In the genomic region with DNA sequence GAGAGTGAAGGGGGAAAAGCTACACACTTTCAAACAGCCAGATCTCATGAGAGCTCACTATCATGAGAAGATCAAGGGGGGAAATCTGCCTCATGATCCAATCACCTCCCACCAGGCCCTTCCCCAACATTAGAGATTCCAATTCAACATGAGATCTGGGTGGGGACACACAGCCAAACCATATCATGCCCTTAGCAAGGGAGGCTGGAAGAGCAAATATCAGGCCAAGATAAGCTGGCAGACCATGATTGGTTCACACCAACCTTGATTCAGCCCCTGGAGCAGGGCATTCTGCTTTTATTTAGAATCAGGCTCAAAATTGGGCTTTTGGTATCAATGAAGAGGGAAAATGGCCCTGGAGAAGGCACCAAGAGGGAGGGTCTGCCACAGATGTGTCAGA, we compare ENCODE assay signal across 24 cellular contexts.
DNase-seq lines count a peak whose midpoint lies in the region; ATAC-seq and TF ChIP-seq lines count a peak whose summit lies in the region.
"Had no signal": no experiment of that assay in that cellular context is flagged by ENCODE, and none has a peak within 500 bp of the region (broad histone marks: within the 10 kb centered on the region; RNA-seq: fewer than 3 reads in every experiment).

No MANE protein-coding gene starts in this region.

- DNase-seq in activated CD8-positive, alpha-beta memory T cell treated with anti-CD3 and anti-CD28 coated beads, Interleukin-2, amount 10 ng/mL, durations not matched to agents 7 days and 5 days: no peak
- DNase-seq in activated CD8-positive, alpha-beta memory T cell treated with anti-CD3 and anti-CD28 coated beads, Interleukin-2, amount 50 U/mL, for 4 hours: no peak
- DNase-seq in DND-41: no peak
- no peak for DNase-seq in activated naive CD4-positive, alpha-beta T cell treated with anti-CD3 and anti-CD28 coated beads, Interleukin-2, amount 10 ng/mL, durations not matched to agents 7 days and 5 days
- peak; percentile 16 for DNase-seq in lung (ENCODE audit: low spot score)
- no peak for DNase-seq in osteoblast (ENCODE audit: insufficient read length, low spot score, missing footprints)
- DNase-seq in DMS 273 (lab: John Stamatoyannopoulos, UW; ENCODE audit: unreplicated experiment): no peak
- DNase-seq: activated CD4-positive, CD25-positive, alpha-beta regulatory T cell treated with anti-CD3 and anti-CD28 coated beads, Interleukin-2, amount 50 U/mL, for 72 hours; central memory CD4-positive, alpha-beta T cell; dermis blood vessel endothelial cell; DMS79; GF-D8; HCEC 1CT; mucosa of descending colon; NCI-H1092; NCI-H2029; SJCRH30; stimulated activated CD4-positive, alpha-beta T cell treated with anti-CD3 and anti-CD28 coated beads, Interleukin-1b, Interleukin-23, amount 100 ng/mL, for 48 hours; substantia nigra; upper lobe of right lung had no signal

- H2AFZ ChIP-seq in DND-41 (ENCODE audit: low read depth, low read length): no peak overlapping the region
- H2AFZ ChIP-seq in osteoblast (ENCODE audit: low read length): no peak overlapping the region
- H2AFZ ChIP-seq: parathyroid adenoma had no signal

- H3K9ac ChIP-seq in DND-41 (ENCODE audit: low read depth, low read length): no peak overlapping the region
- H3K9ac ChIP-seq: parathyroid adenoma had no signal

- H3K36me3 ChIP-seq in DND-41 (ENCODE audit: insufficient read depth, low read length) (peaks cover 97% of the 10 kb centered on the region), lung (ENCODE audit: control insufficient read depth in 2 of 2, insufficient read depth in 2 of 2, low read length in 2 of 2) (peaks cover 0 to 24% of the 10 kb centered on the region in 2 donors), osteoblast (ENCODE audit: insufficient read depth, low read length) (no peaks in the 10 kb centered on the region)
- H3K36me3 ChIP-seq: SJCRH30 had no signal

- H3K27me3 ChIP-seq in DND-41 (ENCODE audit: insufficient read depth, low read length, poor library complexity): no peaks in the 10 kb centered on the region
- H3K27me3 ChIP-seq in lung (ENCODE audit: control insufficient read depth, insufficient read depth): no peaks in the 10 kb centered on the region
- H3K27me3 ChIP-seq in osteoblast (ENCODE audit: insufficient read depth, low read length): no peaks in the 10 kb centered on the region
- H3K27me3 ChIP-seq: SJCRH30, upper lobe of right lung had no signal

- H3K27ac ChIP-seq in DND-41 (ENCODE audit: low read length) (peak overlapping the region; percentile 48; the same call in 1 of the 2 replicates), lung (ENCODE audit: low read depth in 1 of 2, low read length in 1 of 2) (no peak overlapping the region), osteoblast (ENCODE audit: low read depth, low read length) (no peak overlapping the region)
- H3K27ac ChIP-seq: parathyroid adenoma, SJCRH30, upper lobe of right lung had no signal

- CTCF ChIA-PET in activated CD8-positive, alpha-beta memory T cell treated with anti-CD3 and anti-CD28 coated beads, Interleukin-2, amount 10 ng/mL, durations not matched to agents 7 days and 5 days (lab: Charles Lee): interaction anchor here (1.4 kb wide), 1 partner anchor 379 kb away, joined by 3 read pairs; no protein-coding TSS in a partner anchor
- CTCF ChIA-PET in activated naive CD4-positive, alpha-beta T cell treated with anti-CD3 and anti-CD28 coated beads, Interleukin-2, amount 10 ng/mL, durations not matched to agents 7 days and 5 days (lab: Charles Lee): interaction anchor here (1.0 to 1.3 kb wide), 2 partner anchors 179 to 382 kb away, joined by 3 to 4 read pairs; no protein-coding TSS in a partner anchor

- H3K4me3 ChIP-seq in DND-41 (ENCODE audit: low read depth in 1 of 2, low read length in 2 of 2) (no peak overlapping the region), lung (no peak overlapping the region), osteoblast (ENCODE audit: insufficient read depth, low read length) (no peak overlapping the region)
- H3K4me3 ChIP-seq: mucosa of descending colon, SJCRH30, smooth muscle cell, upper lobe of right lung had no signal

- peaks cover 87% of the 10 kb centered on the region for H3K36me3 Mint-ChIP-seq in activated CD8-positive, alpha-beta memory T cell treated with anti-CD3 and anti-CD28 coated beads, Interleukin-2, amount 10 ng/mL, durations not matched to agents 7 days and 5 days
- H3K36me3 Mint-ChIP-seq in activated naive CD4-positive, alpha-beta T cell treated with anti-CD3 and anti-CD28 coated beads, Interleukin-2, amount 10 ng/mL, durations not matched to agents 7 days and 5 days: peaks cover 77% of the 10 kb centered on the region

- 0 out of 2 replicates have a peak, but pooled peaks cover 4% of the 10 kb centered on the region for H4K20me1 ChIP-seq in DND-41 (ENCODE audit: insufficient read depth, low read length)
- H4K20me1 ChIP-seq in osteoblast (ENCODE audit: insufficient read depth, low read length): no peaks in the 10 kb centered on the region

- peaks cover 2% of the 10 kb centered on the region for H3K9me3 Mint-ChIP-seq in activated CD8-positive, alpha-beta memory T cell treated with anti-CD3 and anti-CD28 coated beads, Interleukin-2, amount 10 ng/mL, durations not matched to agents 7 days and 5 days (ENCODE audit: low read depth)
- H3K9me3 Mint-ChIP-seq in activated naive CD4-positive, alpha-beta T cell treated with anti-CD3 and anti-CD28 coated beads, Interleukin-2, amount 10 ng/mL, durations not matched to agents 7 days and 5 days: peaks cover 3% of the 10 kb centered on the region
- H3K9me3 Mint-ChIP-seq: neural crest cell had no signal

- peaks cover 44% of the 10 kb centered on the region for H3K4me1 ChIP-seq in DND-41 (ENCODE audit: insufficient read depth, low read length)
- H3K4me1 ChIP-seq in lung (ENCODE audit: control insufficient read depth in 2 of 2, insufficient read depth in 2 of 2, low read length in 2 of 2): peaks cover 0 to 7% of the 10 kb centered on the region in 2 donors
- peaks cover 17% of the 10 kb centered on the region for H3K4me1 ChIP-seq in osteoblast (ENCODE audit: insufficient read depth, low read length)
- H3K4me1 ChIP-seq: parathyroid adenoma had no signal

- H3K79me2 ChIP-seq in DND-41 (ENCODE audit: insufficient read depth, low read length) (peaks cover 62% of the 10 kb centered on the region), osteoblast (ENCODE audit: insufficient read depth, low read length) (peaks cover 18% of the 10 kb centered on the region)

- peak overlapping the region; percentile 41 for H3K27ac Mint-ChIP-seq in activated CD8-positive, alpha-beta memory T cell treated with anti-CD3 and anti-CD28 coated beads, Interleukin-2, amount 10 ng/mL, durations not matched to agents 7 days and 5 days
- peak overlapping the region; percentile 51 for H3K27ac Mint-ChIP-seq in activated naive CD4-positive, alpha-beta T cell treated with anti-CD3 and anti-CD28 coated beads, Interleukin-2, amount 10 ng/mL, durations not matched to agents 7 days and 5 days

- TF ChIP-seq CTCF in DND-41 (IDR thresholded peaks at IDR 0.05; ENCODE audit: borderline replicate concordance, extremely low read depth, low read length, poor library complexity, severe bottlenecking) (no peak), lung (IDR thresholded peaks at IDR 0.05; ENCODE audit: control extremely low read depth, extremely low read depth) (no peak), osteoblast (IDR thresholded peaks at IDR 0.05; ENCODE audit: extremely low read depth, low read depth, low read length) (no peak)

- H3K4me1 Mint-ChIP-seq in activated CD8-positive, alpha-beta memory T cell treated with anti-CD3 and anti-CD28 coated beads, Interleukin-2, amount 10 ng/mL, durations not matched to agents 7 days and 5 days: peaks cover 82% of the 10 kb centered on the region
- peaks cover 84% of the 10 kb centered on the region for H3K4me1 Mint-ChIP-seq in activated naive CD4-positive, alpha-beta T cell treated with anti-CD3 and anti-CD28 coated beads, Interleukin-2, amount 10 ng/mL, durations not matched to agents 7 days and 5 days
- H3K4me1 Mint-ChIP-seq: neural crest cell had no signal

- no peak for ATAC-seq in activated CD8-positive, alpha-beta memory T cell treated with anti-CD3 and anti-CD28 coated beads, Interleukin-2, amount 10 ng/mL, durations not matched to agents 7 days and 5 days
- ATAC-seq in DND-41 (ENCODE audit: insufficient read depth, low read depth): no peak
- ATAC-seq in lung (ENCODE audit: insufficient read depth, low FRiP score): no peak
- no peak for ATAC-seq in GM18867 (IDR thresholded peaks at IDR 0.05; ENCODE audit: unreplicated experiment)
- ATAC-seq: mucosa of descending colon, upper lobe of right lung had no signal

- H3K9me3 ChIP-seq in DND-41 (ENCODE audit: insufficient read depth, low read length, severe bottlenecking) (no peaks in the 10 kb centered on the region), lung (ENCODE audit: control insufficient read depth in 2 of 2, insufficient read depth in 1 of 2, low read length in 1 of 2) (no peaks in the 10 kb centered on the region), osteoblast (ENCODE audit: low read depth, low read length) (no peaks in the 10 kb centered on the region)
- H3K9me3 ChIP-seq: mucosa of descending colon, SJCRH30, upper lobe of right lung had no signal

- H3K4me2 ChIP-seq in DND-41 (ENCODE audit: insufficient read depth, low read length): no peak overlapping the region
- no peak overlapping the region for H3K4me2 ChIP-seq in osteoblast (ENCODE audit: insufficient read depth, low read length)
- H3K4me2 ChIP-seq: smooth muscle cell had no signal

- no peak overlapping the region for H3K4me3 Mint-ChIP-seq in activated CD8-positive, alpha-beta memory T cell treated with anti-CD3 and anti-CD28 coated beads, Interleukin-2, amount 10 ng/mL, durations not matched to agents 7 days and 5 days
- H3K4me3 Mint-ChIP-seq in activated naive CD4-positive, alpha-beta T cell treated with anti-CD3 and anti-CD28 coated beads, Interleukin-2, amount 10 ng/mL, durations not matched to agents 7 days and 5 days: no peak overlapping the region
- H3K4me3 Mint-ChIP-seq: neural crest cell had no signal

- H3K27me3 Mint-ChIP-seq in activated CD8-positive, alpha-beta memory T cell treated with anti-CD3 and anti-CD28 coated beads, Interleukin-2, amount 10 ng/mL, durations not matched to agents 7 days and 5 days: no peaks in the 10 kb centered on the region
- no peaks in the 10 kb centered on the region for H3K27me3 Mint-ChIP-seq in activated naive CD4-positive, alpha-beta T cell treated with anti-CD3 and anti-CD28 coated beads, Interleukin-2, amount 10 ng/mL, durations not matched to agents 7 days and 5 days
